In the genomic region with DNA sequence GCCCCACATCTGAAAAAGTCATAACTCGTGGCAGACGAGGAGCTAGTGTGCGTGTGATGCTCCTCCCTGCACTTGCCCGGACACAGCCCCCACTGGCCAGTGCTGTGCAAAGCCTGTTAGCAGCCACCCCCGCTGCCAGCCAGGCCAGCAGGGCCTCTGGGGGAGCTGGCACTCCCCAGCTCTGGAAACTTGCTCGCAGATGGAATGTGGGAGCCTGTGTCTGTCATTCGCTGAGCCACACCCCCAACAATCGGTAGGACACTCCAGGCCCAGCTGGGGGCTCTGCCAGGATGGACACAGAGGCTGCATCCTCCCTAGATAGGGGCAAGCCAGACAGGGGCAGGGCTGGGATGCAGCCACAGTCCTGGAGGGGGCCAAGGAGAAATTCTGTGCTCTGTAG, we compare ENCODE assay signal across 1 cellular context.
TF ChIP-seq lines count a peak whose summit lies in the region.

No MANE protein-coding gene starts in this region.

TF ChIP-seq in GM23338, 12 proteins besides CTCF, POLR2A, EP300 and RAD21 (continued from another document):
- TF ChIP-seq, protein P1, sequence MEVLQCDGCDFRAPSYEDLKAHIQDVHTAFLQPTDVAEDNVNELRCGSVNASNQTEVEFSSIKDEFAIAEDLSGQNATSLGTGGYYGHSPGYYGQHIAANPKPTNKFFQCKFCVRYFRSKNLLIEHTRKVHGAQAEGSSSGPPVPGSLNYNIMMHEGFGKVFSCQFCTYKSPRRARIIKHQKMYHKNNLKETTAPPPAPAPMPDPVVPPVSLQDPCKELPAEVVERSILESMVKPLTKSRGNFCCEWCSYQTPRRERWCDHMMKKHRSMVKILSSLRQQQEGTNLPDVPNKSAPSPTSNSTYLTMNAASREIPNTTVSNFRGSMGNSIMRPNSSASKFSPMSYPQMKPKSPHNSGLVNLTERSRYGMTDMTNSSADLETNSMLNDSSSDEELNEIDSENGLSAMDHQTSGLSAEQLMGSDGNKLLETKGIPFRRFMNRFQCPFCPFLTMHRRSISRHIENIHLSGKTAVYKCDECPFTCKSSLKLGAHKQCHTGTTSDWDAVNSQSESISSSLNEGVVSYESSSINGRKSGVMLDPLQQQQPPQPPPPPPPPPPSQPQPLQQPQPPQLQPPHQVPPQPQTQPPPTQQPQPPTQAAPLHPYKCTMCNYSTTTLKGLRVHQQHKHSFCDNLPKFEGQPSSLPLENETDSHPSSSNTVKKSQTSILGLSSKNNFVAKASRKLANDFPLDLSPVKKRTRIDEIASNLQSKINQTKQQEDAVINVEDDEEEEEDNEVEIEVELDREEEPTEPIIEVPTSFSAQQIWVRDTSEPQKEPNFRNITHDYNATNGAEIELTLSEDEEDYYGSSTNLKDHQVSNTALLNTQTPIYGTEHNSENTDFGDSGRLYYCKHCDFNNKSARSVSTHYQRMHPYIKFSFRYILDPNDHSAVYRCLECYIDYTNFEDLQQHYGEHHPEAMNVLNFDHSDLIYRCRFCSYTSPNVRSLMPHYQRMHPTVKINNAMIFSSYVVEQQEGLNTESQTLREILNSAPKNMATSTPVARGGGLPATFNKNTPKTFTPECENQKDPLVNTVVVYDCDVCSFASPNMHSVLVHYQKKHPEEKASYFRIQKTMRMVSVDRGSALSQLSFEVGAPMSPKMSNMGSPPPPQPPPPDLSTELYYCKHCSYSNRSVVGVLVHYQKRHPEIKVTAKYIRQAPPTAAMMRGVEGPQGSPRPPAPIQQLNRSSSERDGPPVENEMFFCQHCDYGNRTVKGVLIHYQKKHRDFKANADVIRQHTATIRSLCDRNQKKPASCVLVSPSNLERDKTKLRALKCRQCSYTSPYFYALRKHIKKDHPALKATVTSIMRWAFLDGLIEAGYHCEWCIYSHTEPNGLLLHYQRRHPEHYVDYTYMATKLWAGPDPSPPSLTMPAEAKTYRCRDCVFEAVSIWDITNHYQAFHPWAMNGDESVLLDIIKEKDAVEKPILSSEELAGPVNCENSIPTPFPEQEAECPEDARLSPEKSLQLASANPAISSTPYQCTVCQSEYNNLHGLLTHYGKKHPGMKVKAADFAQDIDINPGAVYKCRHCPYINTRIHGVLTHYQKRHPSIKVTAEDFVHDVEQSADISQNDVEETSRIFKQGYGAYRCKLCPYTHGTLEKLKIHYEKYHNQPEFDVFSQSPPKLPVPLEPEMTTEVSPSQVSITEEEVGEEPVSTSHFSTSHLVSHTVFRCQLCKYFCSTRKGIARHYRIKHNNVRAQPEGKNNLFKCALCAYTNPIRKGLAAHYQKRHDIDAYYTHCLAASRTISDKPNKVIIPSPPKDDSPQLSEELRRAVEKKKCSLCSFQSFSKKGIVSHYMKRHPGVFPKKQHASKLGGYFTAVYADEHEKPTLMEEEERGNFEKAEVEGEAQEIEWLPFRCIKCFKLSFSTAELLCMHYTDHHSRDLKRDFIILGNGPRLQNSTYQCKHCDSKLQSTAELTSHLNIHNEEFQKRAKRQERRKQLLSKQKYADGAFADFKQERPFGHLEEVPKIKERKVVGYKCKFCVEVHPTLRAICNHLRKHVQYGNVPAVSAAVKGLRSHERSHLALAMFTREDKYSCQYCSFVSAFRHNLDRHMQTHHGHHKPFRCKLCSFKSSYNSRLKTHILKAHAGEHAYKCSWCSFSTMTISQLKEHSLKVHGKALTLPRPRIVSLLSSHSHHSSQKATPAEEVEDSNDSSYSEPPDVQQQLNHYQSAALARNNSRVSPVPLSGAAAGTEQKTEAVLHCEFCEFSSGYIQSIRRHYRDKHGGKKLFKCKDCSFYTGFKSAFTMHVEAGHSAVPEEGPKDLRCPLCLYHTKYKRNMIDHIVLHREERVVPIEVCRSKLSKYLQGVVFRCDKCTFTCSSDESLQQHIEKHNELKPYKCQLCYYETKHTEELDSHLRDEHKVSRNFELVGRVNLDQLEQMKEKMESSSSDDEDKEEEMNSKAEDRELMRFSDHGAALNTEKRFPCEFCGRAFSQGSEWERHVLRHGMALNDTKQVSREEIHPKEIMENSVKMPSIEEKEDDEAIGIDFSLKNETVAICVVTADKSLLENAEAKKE (CRISPR knock-in tag; IDR thresholded peaks at IDR 0.05), result no peak
- TF ChIP-seq EZH2 (IDR thresholded peaks at IDR 0.05; ENCODE audit: low read depth, unreplicated experiment) (no peak), POLR2AphosphoS5 (IDR thresholded peaks at IDR 0.05; ENCODE audit: low read depth) (no peak), ZNF331 (CRISPR knock-in tag; IDR thresholded peaks at IDR 0.05; ENCODE audit: low read depth) (no peak), ZNF114 (CRISPR knock-in tag; IDR thresholded peaks at IDR 0.05) (no peak), JUNB (IDR thresholded peaks at IDR 0.05; ENCODE audit: unreplicated experiment) (no peak), CREB1 (CRISPR knock-in tag; IDR thresholded peaks at IDR 0.05; ENCODE audit: low read depth) (no peak)
